Comparison of ENCODE assay signal across 1 cellular context in genomic region chr6:12899080-12899815, GRCh38.
TF ChIP-seq lines count a peak whose summit lies in the region.

No MANE protein-coding gene starts in this region.

TF ChIP-seq in SK-N-SH, 30 proteins besides CTCF, POLR2A, EP300 and RAD21 (continued from another document):
- TF ChIP-seq IRF3 (IDR thresholded peaks at IDR 0.05; ENCODE audit: low read depth, low read length) (no peak), SMC3 (IDR thresholded peaks at IDR 0.05; ENCODE audit: low read depth, low read length) (0 out of 2 replicates have a peak, but pooled peaks have one; percentile 9)
